Comparison of ENCODE assay signal across 7 cellular contexts in the genomic region with DNA sequence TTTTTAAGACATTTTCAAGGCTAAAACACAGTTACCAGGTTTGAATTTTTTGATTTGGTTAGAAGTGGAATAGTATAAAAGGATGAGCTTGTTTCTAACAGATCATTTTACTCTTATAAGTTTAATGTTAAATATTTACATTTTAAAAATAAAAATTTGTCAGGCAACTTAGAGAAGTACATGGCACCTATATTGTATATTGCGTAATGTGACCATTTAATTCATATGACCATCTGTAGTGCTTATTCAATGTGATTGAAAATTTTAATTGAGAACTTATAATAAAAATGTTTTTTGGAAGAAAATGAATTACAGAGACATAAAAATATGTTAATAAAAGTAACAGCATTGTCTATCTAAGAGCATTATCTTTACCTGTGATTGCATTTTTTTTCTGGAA.
"Had no signal": no experiment of that assay in that cellular context is flagged by ENCODE, and none has a peak within 500 bp of the region (broad histone marks: within the 10 kb centered on the region; RNA-seq: fewer than 3 reads in every experiment).

No MANE protein-coding gene starts in this region.

- H3K9me3 ChIP-seq: HAP-1 had no signal

- DNase-seq: H7, HFFc6, KBM-7 had no signal

- ATAC-seq: GM23338, HCT116 had no signal

- H3K4me2 ChIP-seq: GM23338 had no signal

- H3K27ac ChIP-seq: HL-60 had no signal

- H3K36me3 ChIP-seq: HAP-1 had no signal

- H2AFZ ChIP-seq: GM23338 had no signal

- H3K4me1 ChIP-seq: HAP-1 had no signal

- H3K4me3 ChIP-seq: GM23338, HAP-1 had no signal
